In genomic region chr1:21170837-21171236, GRCh38 we compare ENCODE assay signal across 7 cellular contexts. TPM values are rescaled to one million over a fixed set of nuclear protein-coding genes. Genes with fewer than 3 reads are reported as not detected.
DNase-seq lines count a peak whose midpoint lies in the region; ATAC-seq and TF ChIP-seq lines count a peak whose summit lies in the region.
"Not testable (repeated sequence)": the region's sequence is repeated elsewhere in the genome, so short reads cannot be mapped to it uniquely, and the experiment has no call there.

No MANE protein-coding gene starts in this region.

- H3K4me3 ChIP-seq in SJCRH30; brain microvascular endothelial cell (ENCODE audit: low read depth, low read length); fibroblast of lung (replicated peaks in 1 of 4; ENCODE audit: control extremely low read depth in 1 of 4, insufficient read depth in 1 of 4, low read depth in 3 of 4, low read length in 4 of 4); left ventricle myocardium inferior; gastrocnemius medialis: not testable (repeated sequence)

- H3K4me3 Mint-ChIP-seq in HFFc6: not testable (repeated sequence)

- H3K9me3 Mint-ChIP-seq in HFFc6: not testable (repeated sequence)

- TF ChIP-seq POLR2A in gastrocnemius medialis (IDR thresholded peaks at IDR 0.05): not testable (repeated sequence)

- intact Hi-C loops in left ventricle myocardium inferior (cut with micrococcal nuclease); gastrocnemius medialis (cut with DNase I; ENCODE audit: low total_unique reads): not testable (repeated sequence)

- H3K36me3 Mint-ChIP-seq in HFFc6 (ENCODE audit: low read depth): peaks cover 32% of the 10 kb centered on the region

- H3K27ac Mint-ChIP-seq in HFFc6: not testable (repeated sequence)

- not testable (repeated sequence) for H3K4me2 ChIP-seq in fibroblast of lung (ENCODE audit: extremely low read depth, insufficient read depth, low read length)

- not testable (repeated sequence) for H4K20me1 ChIP-seq in fibroblast of lung (ENCODE audit: control insufficient read depth, extremely low read depth, insufficient read depth, low read length)

- not testable (repeated sequence) for H3K27me3 ChIP-seq in SJCRH30; brain microvascular endothelial cell (replicated peaks); fibroblast of lung (ENCODE audit: control insufficient read depth, insufficient read depth, low read length); left ventricle myocardium inferior (ENCODE audit: low read depth); gastrocnemius medialis

- H2AFZ ChIP-seq in fibroblast of lung (ENCODE audit: low read length): not testable (repeated sequence)

- not testable (repeated sequence) for H3K9ac ChIP-seq in fibroblast of lung (ENCODE audit: insufficient read depth, low read length)

- H3K27me3 Mint-ChIP-seq in HFFc6 (ENCODE audit: insufficient read depth): not testable (repeated sequence)

- H3K9me3 ChIP-seq in SJCRH30 (replicated peaks); fibroblast of lung (ENCODE audit: control insufficient read depth, insufficient read depth, low read depth, low read length); left ventricle myocardium inferior (replicated peaks); gastrocnemius medialis: not testable (repeated sequence)

- not testable (repeated sequence) for ATAC-seq in gastrocnemius medialis

- DNase-seq in HFFc6: peak; percentile 38
- DNase-seq in SJCRH30: peak; percentile 68 to 75
- peak; percentile 60 for DNase-seq in brain microvascular endothelial cell
- peak; percentile 66 to 76 for DNase-seq in fibroblast of lung (ENCODE audit: low read depth in 2 of 2)
- not testable (repeated sequence) for DNase-seq in left ventricle myocardium inferior
- DNase-seq in mucosa of gallbladder (ENCODE audit: low spot score): peak; percentile 17
- DNase-seq in gastrocnemius medialis: peak in 1 of 2 donors; percentile 7

- H3K4me1 Mint-ChIP-seq in HFFc6 (ENCODE audit: low read depth): peaks cover 38% of the 10 kb centered on the region

- peaks cover 79% of the 10 kb centered on the region for H3K79me2 ChIP-seq in fibroblast of lung (ENCODE audit: control insufficient read depth, insufficient read depth, low read length)

- H3K36me3 ChIP-seq in SJCRH30 (peaks cover 49% of the 10 kb centered on the region), brain microvascular endothelial cell (replicated peaks) (peaks cover 11% of the 10 kb centered on the region), left ventricle myocardium inferior (peaks cover 18% of the 10 kb centered on the region)
- H3K36me3 ChIP-seq in fibroblast of lung (ENCODE audit: control insufficient read depth, insufficient read depth, low read length); gastrocnemius medialis: not testable (repeated sequence)

- in situ Hi-C loops in brain microvascular endothelial cell (cut with HindIII; ENCODE audit: low pct_ligation_motif_present, low sequenced_read_pairs); gastrocnemius medialis (cut with MboI; ENCODE audit: low sequenced_read_pairs in 4 of 4): not testable (repeated sequence)

- not testable (repeated sequence) for TF ChIP-seq CTCF in HFFc6 (IDR thresholded peaks at IDR 0.05); brain microvascular endothelial cell (IDR thresholded peaks at IDR 0.05; ENCODE audit: low read depth, low read length, missing control alignments); fibroblast of lung (conservative IDR thresholded peaks at IDR 0.05 in 1 of 2, IDR thresholded peaks at IDR 0.05 in 1 of 2; ENCODE audit: low read depth in 1 of 2, low read length in 2 of 2); left ventricle myocardium inferior (IDR thresholded peaks at IDR 0.05; ENCODE audit: borderline replicate concordance); gastrocnemius medialis (IDR thresholded peaks at IDR 0.05 in 4 of 5, conservative IDR thresholded peaks at IDR 0.05 in 1 of 5)

- not testable (repeated sequence) for H3K27ac ChIP-seq in SJCRH30; brain microvascular endothelial cell; fibroblast of lung (ENCODE audit: insufficient read depth, low read length)
- H3K27ac ChIP-seq in left ventricle myocardium inferior (replicated peaks): peak overlapping the region; percentile 62
- peak overlapping the region; percentile 70 to 82 (median 74) for H3K27ac ChIP-seq in gastrocnemius medialis

- H3K4me1 ChIP-seq in SJCRH30 (peaks cover 15% of the 10 kb centered on the region), left ventricle myocardium inferior (peaks cover 46% of the 10 kb centered on the region), gastrocnemius medialis (peaks cover 33 to 38% of the 10 kb centered on the region in 2 donors)
- not testable (repeated sequence) for H3K4me1 ChIP-seq in fibroblast of lung (ENCODE audit: control insufficient read depth, extremely low read depth, insufficient read depth, low read length)

RNA-seq across cellular contexts. Expression of gene EIF4G3, which starts 5.9 kb away (rescaled TPM):
- 10 to 100 TPM; 79.5 to 88.6 (median 82.0) TPM for total RNA-seq in HFFc6 (2021; fragmentation: NEBNext Ultra II Directional; extraction: Animal tissue kit (Norgen Biotek cat#: 25700))
- total RNA-seq in SJCRH30 (2014; rRNA removed; shearing (Covaris generic)): 65.7 and 66.8 TPM in 2 replicates
- total RNA-seq in fibroblast of lung (32.6 and 53.5 TPM in 2 replicates), left ventricle myocardium inferior (33.9 TPM), mucosa of gallbladder (63.9 TPM), gastrocnemius medialis (10 to 100 TPM; 42.1 to 63.2 (median 43.5) TPM)
- polyA plus RNA-seq in fibroblast of lung: 64.9 and 67.0 TPM in 2 replicates
- polyA plus RNA-seq in fibroblast of lung (2012): 40.6 and 47.6 TPM in 2 replicates
- 68.3 and 68.4 TPM in 2 replicates for polyA minus RNA-seq in fibroblast of lung (ENCODE audit: low replicate concordance)
